Comparison of ENCODE assay signal across 15 cellular contexts in the genomic region with DNA sequence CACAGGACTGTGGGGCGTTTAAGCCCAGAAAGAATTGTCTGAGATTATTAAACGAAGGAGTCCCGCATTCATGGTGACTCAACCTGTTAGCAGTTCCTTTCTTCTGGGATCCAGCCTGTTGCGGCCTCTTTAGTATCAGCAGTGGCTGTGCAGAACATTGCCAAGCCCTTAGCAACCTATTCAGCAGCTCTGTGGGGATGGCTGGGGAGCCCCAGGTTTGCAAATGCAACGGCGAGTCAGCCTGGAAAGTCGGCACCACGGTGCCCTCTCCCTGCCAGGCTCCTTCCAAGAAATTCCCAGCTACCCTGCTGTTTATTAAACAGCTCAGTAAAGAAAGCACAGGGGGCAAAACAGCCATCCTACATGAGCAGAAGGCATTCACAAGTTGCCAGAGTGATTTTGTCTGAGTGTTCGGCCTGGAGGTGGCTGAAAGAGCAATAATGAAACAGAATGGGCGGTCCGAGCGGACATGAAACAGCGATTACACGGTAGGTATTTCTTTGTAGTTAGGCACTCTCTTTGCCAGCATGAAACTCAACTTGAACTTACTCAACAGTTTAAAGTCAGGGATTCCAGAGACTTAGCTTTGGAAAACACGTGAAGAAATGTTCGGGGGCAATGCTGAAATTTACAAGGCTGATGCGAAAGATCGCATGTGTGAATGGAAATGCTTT.
DNase-seq lines count a peak whose midpoint lies in the region; ATAC-seq, FAIRE-seq and TF ChIP-seq lines count a peak whose summit lies in the region.
"Had no signal": no experiment of that assay in that cellular context is flagged by ENCODE, and none has a peak within 500 bp of the region (broad histone marks: within the 10 kb centered on the region; RNA-seq: fewer than 3 reads in every experiment).

No MANE protein-coding gene starts in this region.

- no peak overlapping the region for H2AFZ ChIP-seq in osteoblast (ENCODE audit: low read length)

- H3K4me3 Mint-ChIP-seq in activated CD8-positive, alpha-beta memory T cell treated with anti-CD3 and anti-CD28 coated beads, Interleukin-2, amount 10 ng/mL, durations not matched to agents 7 days and 5 days = no peak overlapping the region
- H3K4me3 Mint-ChIP-seq: activated CD8-positive, alpha-beta T cell treated with anti-CD3 and anti-CD28 coated beads, Interleukin-2, amount 10 ng/mL, durations not matched to agents 7 days and 5 days; activated naive CD4-positive, alpha-beta T cell treated with anti-CD3 and anti-CD28 coated beads, Interleukin-2, amount 10 ng/mL, durations not matched to agents 7 days and 5 days had no signal

- DNase-seq in H4 (ENCODE audit: low spot score) = peak; percentile 4
- peak; percentile 11 for DNase-seq in amniotic stem cell (lab: John Stamatoyannopoulos, UW)
- peak; percentile 28 for DNase-seq in iPS DF 4.7 (ENCODE audit: extremely low read depth, low spot score)
- DNase-seq in osteoblast (ENCODE audit: insufficient read length, low spot score, missing footprints) = peak; percentile 52
- no peak for DNase-seq in 8988T
- DNase-seq in activated CD8-positive, alpha-beta memory T cell treated with anti-CD3 and anti-CD28 coated beads, Interleukin-2, amount 10 ng/mL, durations not matched to agents 7 days and 5 days = no peak
- DNase-seq in D721Med (ENCODE audit: insufficient read length, low spot score) = no peak
- DNase-seq in NCI-H82 (lab: John Stamatoyannopoulos, UW) = no peak
- DNase-seq: activated CD8-positive, alpha-beta T cell treated with anti-CD3 and anti-CD28 coated beads, Interleukin-2, amount 10 ng/mL, durations not matched to agents 7 days and 5 days; activated naive CD4-positive, alpha-beta T cell treated with anti-CD3 and anti-CD28 coated beads, Interleukin-2, amount 10 ng/mL, durations not matched to agents 7 days and 5 days; cortex of kidney; foreskin keratinocyte; lower lobe of right lung; stimulated activated CD4-positive, alpha-beta T cell treated with anti-CD3 and anti-CD28 coated beads, Interleukin-4, amount 100 ng/mL, for 4 hours had no signal

- H3K36me3 ChIP-seq in osteoblast (ENCODE audit: insufficient read depth, low read length) = no peaks in the 10 kb centered on the region
- H3K36me3 ChIP-seq: BLaER1 treated with 17β-estradiol and CSF1 and Interleukin-3, amounts not matched to agents 10 nM and 100 nM; lower lobe of right lung had no signal

- no peak for ATAC-seq in activated CD8-positive, alpha-beta memory T cell treated with anti-CD3 and anti-CD28 coated beads, Interleukin-2, amount 10 ng/mL, durations not matched to agents 7 days and 5 days
- ATAC-seq: activated CD8-positive, alpha-beta T cell treated with anti-CD3 and anti-CD28 coated beads, Interleukin-2, amount 10 ng/mL, durations not matched to agents 7 days and 5 days; foreskin keratinocyte; lower lobe of right lung had no signal

- H3K79me2 ChIP-seq in osteoblast (ENCODE audit: insufficient read depth, low read length) = no peaks in the 10 kb centered on the region

- peaks cover 11% of the 10 kb centered on the region for H3K4me1 ChIP-seq in osteoblast (ENCODE audit: insufficient read depth, low read length)
- H3K4me1 ChIP-seq: foreskin keratinocyte had no signal

- no peak overlapping the region for H3K4me3 ChIP-seq in osteoblast (ENCODE audit: insufficient read depth, low read length)
- H3K4me3 ChIP-seq: BLaER1 treated with 17β-estradiol and CSF1 and Interleukin-3, amounts not matched to agents 10 nM and 100 nM; lower lobe of right lung had no signal

- H3K27ac ChIP-seq in osteoblast (ENCODE audit: low read depth, low read length) = no peak overlapping the region
- H3K27ac ChIP-seq: BLaER1 treated with 17β-estradiol and CSF1 and Interleukin-3, amounts not matched to agents 10 nM and 100 nM; foreskin keratinocyte; lower lobe of right lung had no signal

- H4K20me1 ChIP-seq in osteoblast (ENCODE audit: insufficient read depth, low read length) = no peaks in the 10 kb centered on the region
- H4K20me1 ChIP-seq: BLaER1 treated with 17β-estradiol and CSF1 and Interleukin-3, amounts not matched to agents 10 nM and 100 nM had no signal

- no peaks in the 10 kb centered on the region for H3K9me3 Mint-ChIP-seq in activated CD8-positive, alpha-beta memory T cell treated with anti-CD3 and anti-CD28 coated beads, Interleukin-2, amount 10 ng/mL, durations not matched to agents 7 days and 5 days (ENCODE audit: low read depth)
- H3K9me3 Mint-ChIP-seq: activated naive CD4-positive, alpha-beta T cell treated with anti-CD3 and anti-CD28 coated beads, Interleukin-2, amount 10 ng/mL, durations not matched to agents 7 days and 5 days had no signal

- H3K27me3 Mint-ChIP-seq in activated CD8-positive, alpha-beta memory T cell treated with anti-CD3 and anti-CD28 coated beads, Interleukin-2, amount 10 ng/mL, durations not matched to agents 7 days and 5 days = no peaks in the 10 kb centered on the region

- no peak overlapping the region for H3K27ac Mint-ChIP-seq in activated CD8-positive, alpha-beta memory T cell treated with anti-CD3 and anti-CD28 coated beads, Interleukin-2, amount 10 ng/mL, durations not matched to agents 7 days and 5 days
- H3K27ac Mint-ChIP-seq: activated CD8-positive, alpha-beta T cell treated with anti-CD3 and anti-CD28 coated beads, Interleukin-2, amount 10 ng/mL, durations not matched to agents 7 days and 5 days; activated naive CD4-positive, alpha-beta T cell treated with anti-CD3 and anti-CD28 coated beads, Interleukin-2, amount 10 ng/mL, durations not matched to agents 7 days and 5 days had no signal

- CTCF ChIA-PET in activated CD8-positive, alpha-beta memory T cell treated with anti-CD3 and anti-CD28 coated beads, Interleukin-2, amount 10 ng/mL, durations not matched to agents 7 days and 5 days (lab: Charles Lee) = no interaction called here

- H3K4me1 Mint-ChIP-seq in activated CD8-positive, alpha-beta memory T cell treated with anti-CD3 and anti-CD28 coated beads, Interleukin-2, amount 10 ng/mL, durations not matched to agents 7 days and 5 days = no peaks in the 10 kb centered on the region
- H3K4me1 Mint-ChIP-seq: activated naive CD4-positive, alpha-beta T cell treated with anti-CD3 and anti-CD28 coated beads, Interleukin-2, amount 10 ng/mL, durations not matched to agents 7 days and 5 days had no signal

- no peak overlapping the region for H3K4me2 ChIP-seq in osteoblast (ENCODE audit: insufficient read depth, low read length)

- no peak for FAIRE-seq in D721Med (lab: Jason Lieb, UNC)

- TF ChIP-seq CTCF in osteoblast (IDR thresholded peaks at IDR 0.05; ENCODE audit: extremely low read depth, low read depth, low read length) (no peak), D721Med (IDR thresholded peaks at IDR 0.05; ENCODE audit: insufficient read depth, missing control alignments) (no peak)

- H3K27me3 ChIP-seq in osteoblast (ENCODE audit: insufficient read depth, low read length) = peaks cover 4% of the 10 kb centered on the region
- H3K27me3 ChIP-seq: BLaER1 treated with 17β-estradiol and CSF1 and Interleukin-3, amounts not matched to agents 10 nM and 100 nM; foreskin keratinocyte had no signal

- H3K9me3 ChIP-seq in osteoblast (ENCODE audit: low read depth, low read length) = no peaks in the 10 kb centered on the region
- H3K9me3 ChIP-seq: lower lobe of right lung had no signal

- no peaks in the 10 kb centered on the region for H3K36me3 Mint-ChIP-seq in activated CD8-positive, alpha-beta memory T cell treated with anti-CD3 and anti-CD28 coated beads, Interleukin-2, amount 10 ng/mL, durations not matched to agents 7 days and 5 days
- H3K36me3 Mint-ChIP-seq: activated naive CD4-positive, alpha-beta T cell treated with anti-CD3 and anti-CD28 coated beads, Interleukin-2, amount 10 ng/mL, durations not matched to agents 7 days and 5 days had no signal

Comparison
In these comparisons a context has a peak if more than half of its experiments do, and no peak if none do; other contexts are left out.
1. DNase-seq: peak in H4 (single experiment), amniotic stem cell (single experiment), iPS DF 4.7 (single experiment) and osteoblast (single experiment); none in 8988T (single experiment), activated CD8-positive, alpha-beta memory T cell treated with anti-CD3 and anti-CD28 coated beads, Interleukin-2, amount 10 ng/mL, durations not matched to agents 7 days and 5 days (single experiment), D721Med (single experiment) and NCI-H82 (single experiment).